In genomic region chr2:229714736-229715541, GRCh38 we compare ENCODE assay signal across 1 cellular context.
TF ChIP-seq lines count a peak whose summit lies in the region.

No MANE protein-coding gene starts in this region.

TF ChIP-seq in HepG2, 621 proteins besides CTCF, POLR2A, EP300 and RAD21 (continued from another document and continues in another):
- TF ChIP-seq, protein P1, sequence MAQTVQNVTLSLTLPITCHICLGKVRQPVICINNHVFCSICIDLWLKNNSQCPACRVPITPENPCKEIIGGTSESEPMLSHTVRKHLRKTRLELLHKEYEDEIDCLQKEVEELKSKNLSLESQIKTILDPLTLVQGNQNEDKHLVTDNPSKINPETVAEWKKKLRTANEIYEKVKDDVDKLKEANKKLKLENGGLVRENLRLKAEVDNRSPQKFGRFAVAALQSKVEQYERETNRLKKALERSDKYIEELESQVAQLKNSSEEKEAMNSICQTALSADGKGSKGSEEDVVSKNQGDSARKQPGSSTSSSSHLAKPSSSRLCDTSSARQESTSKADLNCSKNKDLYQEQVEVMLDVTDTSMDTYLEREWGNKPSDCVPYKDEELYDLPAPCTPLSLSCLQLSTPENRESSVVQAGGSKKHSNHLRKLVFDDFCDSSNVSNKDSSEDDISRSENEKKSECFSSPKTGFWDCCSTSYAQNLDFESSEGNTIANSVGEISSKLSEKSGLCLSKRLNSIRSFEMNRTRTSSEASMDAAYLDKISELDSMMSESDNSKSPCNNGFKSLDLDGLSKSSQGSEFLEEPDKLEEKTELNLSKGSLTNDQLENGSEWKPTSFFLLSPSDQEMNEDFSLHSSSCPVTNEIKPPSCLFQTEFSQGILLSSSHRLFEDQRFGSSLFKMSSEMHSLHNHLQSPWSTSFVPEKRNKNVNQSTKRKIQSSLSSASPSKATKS (CRISPR knock-in tag; IDR thresholded peaks at IDR 0.05): no peak
- TF ChIP-seq IRX3 (CRISPR knock-in tag; IDR thresholded peaks at IDR 0.05; ENCODE audit: borderline replicate concordance, low read depth) (0 out of 2 replicates have a peak, but pooled peaks have one; percentile 39), ATRX (CRISPR knock-in tag; IDR thresholded peaks at IDR 0.05; ENCODE audit: borderline replicate concordance) (no peak), SRSF1 (optimal IDR thresholded peaks at IDR 0.05; ENCODE audit: low read depth, low read length) (no peak), ZNF343 (CRISPR knock-in tag; IDR thresholded peaks at IDR 0.05) (no peak), ARHGAP35 (CRISPR knock-in tag; IDR thresholded peaks at IDR 0.05; ENCODE audit: borderline replicate concordance) (peak; percentile 82; the same call in 1 of the 2 replicates), U2AF2 (IDR thresholded peaks at IDR 0.05; ENCODE audit: low read depth, low read length) (no peak), PBX2 (CRISPR knock-in tag; IDR thresholded peaks at IDR 0.05) (no peak), ZNF724P (CRISPR knock-in tag; IDR thresholded peaks at IDR 0.05; ENCODE audit: borderline replicate concordance) (no peak), PAX8 (CRISPR knock-in tag; IDR thresholded peaks at IDR 0.05; ENCODE audit: borderline replicate concordance) (no peak), NFIB (CRISPR knock-in tag; IDR thresholded peaks at IDR 0.05; ENCODE audit: borderline replicate concordance) (no peak), ZNF747 (CRISPR knock-in tag; IDR thresholded peaks at IDR 0.05; ENCODE audit: borderline replicate concordance) (no peak), ZNF607 (CRISPR knock-in tag; IDR thresholded peaks at IDR 0.05; ENCODE audit: borderline replicate concordance) (0 out of 2 replicates have a peak, but pooled peaks have one; percentile 41), ZNF563 (CRISPR knock-in tag; IDR thresholded peaks at IDR 0.05) (peak; percentile 58; the same call in 1 of the 2 replicates), NAIF1 (CRISPR knock-in tag; IDR thresholded peaks at IDR 0.05; ENCODE audit: borderline replicate concordance) (no peak), ZNF101 (CRISPR knock-in tag; IDR thresholded peaks at IDR 0.05; ENCODE audit: borderline replicate concordance, low read depth) (no peak), ZNF17 (CRISPR knock-in tag; IDR thresholded peaks at IDR 0.05) (no peak), NR2F2 (IDR thresholded peaks at IDR 0.05; ENCODE audit: borderline replicate concordance, low read depth) (no peak), SNAI1 (CRISPR knock-in tag; IDR thresholded peaks at IDR 0.05; ENCODE audit: borderline replicate concordance) (no peak), SALL2 (CRISPR knock-in tag; IDR thresholded peaks at IDR 0.05) (no peak), ZNF792 (CRISPR knock-in tag; IDR thresholded peaks at IDR 0.05) (peak; percentile 69; the same call in 1 of the 2 replicates), ZIK1 (CRISPR knock-in tag; IDR thresholded peaks at IDR 0.05; ENCODE audit: borderline replicate concordance, low read depth) (no peak), WIZ (CRISPR knock-in tag; IDR thresholded peaks at IDR 0.05) (peak; percentile 92; the same call in 1 of the 2 replicates), RFX5 (IDR thresholded peaks at IDR 0.05; ENCODE audit: low read depth, low read length) (no peak), CREM (IDR thresholded peaks at IDR 0.05) (no peak), CREM (CRISPR knock-in tag; IDR thresholded peaks at IDR 0.05) (no peak), ZNF674 (CRISPR knock-in tag; IDR thresholded peaks at IDR 0.05; ENCODE audit: low read depth) (no peak), HNF4G (IDR thresholded peaks at IDR 0.05; ENCODE audit: borderline replicate concordance, low read depth, low read length) (no peak), HNF4G (CRISPR knock-in tag; IDR thresholded peaks at IDR 0.05; ENCODE audit: borderline replicate concordance, low read depth) (peak; percentile 51; the same call in 1 of the 2 replicates), KLF6 (CRISPR knock-in tag; IDR thresholded peaks at IDR 0.05) (peak; percentile 69; the same call in 1 of the 2 replicates), MTA1 (CRISPR knock-in tag; IDR thresholded peaks at IDR 0.05; ENCODE audit: borderline replicate concordance) (no peak; the same call in 1 of the 2 replicates), MTA3 (CRISPR knock-in tag; IDR thresholded peaks at IDR 0.05) (no peak), PLRG1 (conservative IDR thresholded peaks at IDR 0.05) (no peak), THAP11 (CRISPR knock-in tag; IDR thresholded peaks at IDR 0.05) (no peak), TFDP2 (CRISPR knock-in tag; IDR thresholded peaks at IDR 0.05) (0 out of 2 replicates have a peak, but pooled peaks have one; percentile 22), KLF13 (CRISPR knock-in tag; IDR thresholded peaks at IDR 0.05) (0 out of 2 replicates have a peak, but pooled peaks have one; percentile 42), NCOR1 (IDR thresholded peaks at IDR 0.05; ENCODE audit: borderline replicate concordance, low read length) (no peak), SSRP1 (CRISPR knock-in tag; IDR thresholded peaks at IDR 0.05) (no peak), FOXP1 (IDR thresholded peaks at IDR 0.05) (no peak), FOXP1 (CRISPR knock-in tag; IDR thresholded peaks at IDR 0.05) (no peak), KLF12 (CRISPR knock-in tag; IDR thresholded peaks at IDR 0.05; ENCODE audit: borderline replicate concordance) (no peak), ZNF230 (CRISPR knock-in tag; IDR thresholded peaks at IDR 0.05) (no peak), NR3C1 (CRISPR knock-in tag; IDR thresholded peaks at IDR 0.05) (no peak), ZNF251 (CRISPR knock-in tag; IDR thresholded peaks at IDR 0.05) (no peak), IKZF1 (IDR thresholded peaks at IDR 0.05) (no peak), KDM3A (CRISPR knock-in tag; IDR thresholded peaks at IDR 0.05; ENCODE audit: low read depth) (0 out of 2 replicates have a peak, but pooled peaks have one; percentile 56), ZNF10 (CRISPR knock-in tag; IDR thresholded peaks at IDR 0.05; ENCODE audit: borderline replicate concordance, low read depth) (no peak), HOXA5 (CRISPR knock-in tag; IDR thresholded peaks at IDR 0.05) (no peak), E2F2 (CRISPR knock-in tag; IDR thresholded peaks at IDR 0.05; ENCODE audit: borderline replicate concordance) (peak; percentile 49; the same call in 1 of the 2 replicates), ZNF235 (CRISPR knock-in tag; IDR thresholded peaks at IDR 0.05; ENCODE audit: borderline replicate concordance) (no peak; the same call in 1 of the 2 replicates), HNRNPLL (IDR thresholded peaks at IDR 0.05; ENCODE audit: low read depth, low read length, poor library complexity, severe bottlenecking) (peak; percentile 46), REPIN1 (CRISPR knock-in tag; IDR thresholded peaks at IDR 0.05; ENCODE audit: borderline replicate concordance, low read depth) (0 out of 2 replicates have a peak, but pooled peaks have one; percentile 61), ZNF138 (CRISPR knock-in tag; IDR thresholded peaks at IDR 0.05; ENCODE audit: low read depth) (peak; percentile 87; the same call in 1 of the 2 replicates), SATB2 (CRISPR knock-in tag; IDR thresholded peaks at IDR 0.05) (0 out of 2 replicates have a peak, but pooled peaks have one; percentile 75), ZBTB7A (CRISPR knock-in tag; IDR thresholded peaks at IDR 0.05) (no peak), EED (CRISPR knock-in tag; IDR thresholded peaks at IDR 0.05) (no peak)
- TF ChIP-seq, protein P2, sequence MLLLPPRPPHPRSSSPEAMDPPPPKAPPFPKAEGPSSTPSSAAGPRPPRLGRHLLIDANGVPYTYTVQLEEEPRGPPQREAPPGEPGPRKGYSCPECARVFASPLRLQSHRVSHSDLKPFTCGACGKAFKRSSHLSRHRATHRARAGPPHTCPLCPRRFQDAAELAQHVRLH (CRISPR knock-in tag; IDR thresholded peaks at IDR 0.05; ENCODE audit: borderline replicate concordance, low read depth): peak; percentile 71; the same call in 1 of the 2 replicates
- TF ChIP-seq, protein P3, sequence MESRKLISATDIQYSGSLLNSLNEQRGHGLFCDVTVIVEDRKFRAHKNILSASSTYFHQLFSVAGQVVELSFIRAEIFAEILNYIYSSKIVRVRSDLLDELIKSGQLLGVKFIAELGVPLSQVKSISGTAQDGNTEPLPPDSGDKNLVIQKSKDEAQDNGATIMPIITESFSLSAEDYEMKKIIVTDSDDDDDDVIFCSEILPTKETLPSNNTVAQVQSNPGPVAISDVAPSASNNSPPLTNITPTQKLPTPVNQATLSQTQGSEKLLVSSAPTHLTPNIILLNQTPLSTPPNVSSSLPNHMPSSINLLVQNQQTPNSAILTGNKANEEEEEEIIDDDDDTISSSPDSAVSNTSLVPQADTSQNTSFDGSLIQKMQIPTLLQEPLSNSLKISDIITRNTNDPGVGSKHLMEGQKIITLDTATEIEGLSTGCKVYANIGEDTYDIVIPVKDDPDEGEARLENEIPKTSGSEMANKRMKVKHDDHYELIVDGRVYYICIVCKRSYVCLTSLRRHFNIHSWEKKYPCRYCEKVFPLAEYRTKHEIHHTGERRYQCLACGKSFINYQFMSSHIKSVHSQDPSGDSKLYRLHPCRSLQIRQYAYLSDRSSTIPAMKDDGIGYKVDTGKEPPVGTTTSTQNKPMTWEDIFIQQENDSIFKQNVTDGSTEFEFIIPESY (CRISPR knock-in tag; IDR thresholded peaks at IDR 0.05): no peak
- TF ChIP-seq, protein P4, sequence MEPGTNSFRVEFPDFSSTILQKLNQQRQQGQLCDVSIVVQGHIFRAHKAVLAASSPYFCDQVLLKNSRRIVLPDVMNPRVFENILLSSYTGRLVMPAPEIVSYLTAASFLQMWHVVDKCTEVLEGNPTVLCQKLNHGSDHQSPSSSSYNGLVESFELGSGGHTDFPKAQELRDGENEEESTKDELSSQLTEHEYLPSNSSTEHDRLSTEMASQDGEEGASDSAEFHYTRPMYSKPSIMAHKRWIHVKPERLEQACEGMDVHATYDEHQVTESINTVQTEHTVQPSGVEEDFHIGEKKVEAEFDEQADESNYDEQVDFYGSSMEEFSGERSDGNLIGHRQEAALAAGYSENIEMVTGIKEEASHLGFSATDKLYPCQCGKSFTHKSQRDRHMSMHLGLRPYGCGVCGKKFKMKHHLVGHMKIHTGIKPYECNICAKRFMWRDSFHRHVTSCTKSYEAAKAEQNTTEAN (CRISPR knock-in tag; conservative IDR thresholded peaks at IDR 0.05): peak; percentile 54; the same call in 1 of the 2 replicates
- TF ChIP-seq, protein P5, sequence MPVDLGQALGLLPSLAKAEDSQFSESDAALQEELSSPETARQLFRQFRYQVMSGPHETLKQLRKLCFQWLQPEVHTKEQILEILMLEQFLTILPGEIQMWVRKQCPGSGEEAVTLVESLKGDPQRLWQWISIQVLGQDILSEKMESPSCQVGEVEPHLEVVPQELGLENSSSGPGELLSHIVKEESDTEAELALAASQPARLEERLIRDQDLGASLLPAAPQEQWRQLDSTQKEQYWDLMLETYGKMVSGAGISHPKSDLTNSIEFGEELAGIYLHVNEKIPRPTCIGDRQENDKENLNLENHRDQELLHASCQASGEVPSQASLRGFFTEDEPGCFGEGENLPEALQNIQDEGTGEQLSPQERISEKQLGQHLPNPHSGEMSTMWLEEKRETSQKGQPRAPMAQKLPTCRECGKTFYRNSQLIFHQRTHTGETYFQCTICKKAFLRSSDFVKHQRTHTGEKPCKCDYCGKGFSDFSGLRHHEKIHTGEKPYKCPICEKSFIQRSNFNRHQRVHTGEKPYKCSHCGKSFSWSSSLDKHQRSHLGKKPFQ (CRISPR knock-in tag; IDR thresholded peaks at IDR 0.05; ENCODE audit: insufficient replicate concordance): no peak
- TF ChIP-seq, protein P6, sequence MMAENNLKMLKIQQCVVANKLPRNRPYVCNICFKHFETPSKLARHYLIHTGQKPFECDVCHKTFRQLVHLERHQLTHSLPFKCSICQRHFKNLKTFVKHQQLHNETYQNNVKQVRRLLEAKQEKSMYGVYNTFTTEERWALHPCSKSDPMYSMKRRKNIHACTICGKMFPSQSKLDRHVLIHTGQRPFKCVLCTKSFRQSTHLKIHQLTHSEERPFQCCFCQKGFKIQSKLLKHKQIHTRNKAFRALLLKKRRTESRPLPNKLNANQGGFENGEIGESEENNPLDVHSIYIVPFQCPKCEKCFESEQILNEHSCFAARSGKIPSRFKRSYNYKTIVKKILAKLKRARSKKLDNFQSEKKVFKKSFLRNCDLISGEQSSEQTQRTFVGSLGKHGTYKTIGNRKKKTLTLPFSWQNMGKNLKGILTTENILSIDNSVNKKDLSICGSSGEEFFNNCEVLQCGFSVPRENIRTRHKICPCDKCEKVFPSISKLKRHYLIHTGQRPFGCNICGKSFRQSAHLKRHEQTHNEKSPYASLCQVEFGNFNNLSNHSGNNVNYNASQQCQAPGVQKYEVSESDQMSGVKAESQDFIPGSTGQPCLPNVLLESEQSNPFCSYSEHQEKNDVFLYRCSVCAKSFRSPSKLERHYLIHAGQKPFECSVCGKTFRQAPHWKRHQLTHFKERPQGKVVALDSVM (CRISPR knock-in tag; IDR thresholded peaks at IDR 0.05): no peak
- TF ChIP-seq, protein P7, sequence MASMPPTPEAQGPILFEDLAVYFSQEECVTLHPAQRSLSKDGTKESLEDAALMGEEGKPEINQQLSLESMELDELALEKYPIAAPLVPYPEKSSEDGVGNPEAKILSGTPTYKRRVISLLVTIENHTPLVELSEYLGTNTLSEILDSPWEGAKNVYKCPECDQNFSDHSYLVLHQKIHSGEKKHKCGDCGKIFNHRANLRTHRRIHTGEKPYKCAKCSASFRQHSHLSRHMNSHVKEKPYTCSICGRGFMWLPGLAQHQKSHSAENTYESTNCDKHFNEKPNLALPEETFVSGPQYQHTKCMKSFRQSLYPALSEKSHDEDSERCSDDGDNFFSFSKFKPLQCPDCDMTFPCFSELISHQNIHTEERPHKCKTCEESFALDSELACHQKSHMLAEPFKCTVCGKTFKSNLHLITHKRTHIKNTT (CRISPR knock-in tag; IDR thresholded peaks at IDR 0.05): no peak
